In the genomic region with DNA sequence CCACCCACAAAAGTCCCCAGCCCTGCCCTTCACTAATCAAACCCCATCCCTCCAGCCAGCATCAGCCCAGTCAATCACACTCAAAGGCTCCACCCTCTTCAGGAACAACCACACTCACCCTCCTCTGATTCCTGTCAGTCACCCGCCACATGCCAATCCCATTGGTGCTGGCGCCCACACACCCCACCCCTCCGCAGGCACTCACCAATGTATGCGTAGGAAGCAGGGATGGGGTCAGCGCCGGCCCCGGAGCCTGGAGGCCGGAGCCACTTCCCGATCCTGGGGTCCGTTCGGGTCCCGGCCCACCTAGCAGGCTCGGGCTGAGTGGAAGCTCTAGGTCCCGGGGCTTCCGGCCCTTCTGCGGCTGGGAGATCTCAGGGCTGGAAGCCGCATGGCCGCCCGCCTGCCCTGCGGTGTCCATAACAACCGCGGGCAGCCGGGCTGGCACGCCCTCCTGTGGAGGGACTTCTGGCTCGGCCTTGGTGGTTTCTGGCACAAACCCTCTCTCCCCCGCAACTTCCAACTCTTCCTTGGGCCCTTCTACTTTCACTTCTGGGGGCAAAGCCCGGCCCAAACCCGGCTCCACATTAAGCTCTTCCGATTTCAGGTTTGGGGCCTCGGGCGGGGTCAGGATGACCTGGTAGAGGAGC, we compare ENCODE assay signal across 8 cellular contexts. TPM values are rescaled to one million over a fixed set of nuclear protein-coding genes. Genes with fewer than 3 reads are reported as not detected.
DNase-seq lines count a peak whose midpoint lies in the region; ATAC-seq, FAIRE-seq and TF ChIP-seq lines count a peak whose summit lies in the region.

No MANE protein-coding gene starts in this region.

- ATAC-seq in RWPE2 (ENCODE audit: low read depth) (0 out of 3 replicates have a peak, but pooled peaks have one; percentile 29), pancreas (peak in 3 of 4 donors; percentile 32 to 77 (median 66)), gastroesophageal sphincter (no peak)

- no peak for TF ChIP-seq EP300 in gastroesophageal sphincter (IDR thresholded peaks at IDR 0.05)

- peaks cover 18% of the 10 kb centered on the region for H3K36me3 ChIP-seq in RWPE2 (ENCODE audit: low read depth)
- peaks cover 0 to 15% (median 0%) of the 10 kb centered on the region in 3 donors for H3K36me3 ChIP-seq in pancreas
- H3K36me3 ChIP-seq in gastroesophageal sphincter: peaks cover 0 to 75% of the 10 kb centered on the region in 2 donors

- intact Hi-C loops in pancreas (cut with DNase I): no loop called here

- H3K27ac ChIP-seq in RWPE2 (ENCODE audit: poor library complexity, severe bottlenecking) (no peak overlapping the region), pancreas (no peak overlapping the region), gastroesophageal sphincter (no peak overlapping the region)

- FAIRE-seq in GM19239 (lab: Jason Lieb, UNC) (peak; percentile 89), pancreas (lab: Jason Lieb, UNC) (no peak)

- TF ChIP-seq CTCF in RWPE2 (IDR thresholded peaks at IDR 0.05; ENCODE audit: poor library complexity, severe bottlenecking) (no peak), pancreas (IDR thresholded peaks at IDR 0.05) (no peak), gastroesophageal sphincter (IDR thresholded peaks at IDR 0.05) (peak in 1 of 4 experiments; percentile 21)

- H3K9me3 ChIP-seq in RWPE2 (ENCODE audit: severe bottlenecking) (no peaks in the 10 kb centered on the region), pancreas (no peaks in the 10 kb centered on the region), gastroesophageal sphincter (no peaks in the 10 kb centered on the region)

- WGBS in pancreas, 2 donors: 83% methylated on average over 31 of the region's 31 CpGs
- no CpG with 5 or more reads among the region's 31 CpGs for WGBS in gastroesophageal sphincter (ENCODE audit: low coverage in 1 of 2), 2 donors

- H3K27me3 ChIP-seq in RWPE2 (ENCODE audit: insufficient read depth, poor library complexity, severe bottlenecking) (no peaks in the 10 kb centered on the region), pancreas (no peaks in the 10 kb centered on the region), gastroesophageal sphincter (no peaks in the 10 kb centered on the region)

- DNase-seq in GM19239 (ENCODE audit: insufficient read length, low spot score) (peak; percentile 44), RWPE2 (ENCODE audit: low spot score) (no peak), dermis blood vessel endothelial cell (peak; percentile 82), pancreas (no peak), NCI-H345 (lab: John Stamatoyannopoulos, UW) (no peak), DMS 273 (lab: John Stamatoyannopoulos, UW; ENCODE audit: unreplicated experiment) (no peak)
- DNase-seq in effector CD8-positive, alpha-beta T cell (lab: John Stamatoyannopoulos, UW): no peak

- TF ChIP-seq POLR2A in gastroesophageal sphincter (IDR thresholded peaks at IDR 0.05): no peak

- H3K4me3 ChIP-seq in RWPE2 (ENCODE audit: severe bottlenecking) (no peak overlapping the region), pancreas (no peak overlapping the region), gastroesophageal sphincter (peak overlapping the region in 1 of 2 donors; percentile 19)

- no peaks in the 10 kb centered on the region for H3K4me1 ChIP-seq in RWPE2 (ENCODE audit: insufficient read depth, poor library complexity, severe bottlenecking)
- H3K4me1 ChIP-seq in pancreas: no peaks in the 10 kb centered on the region
- no peaks in the 10 kb centered on the region for H3K4me1 ChIP-seq in gastroesophageal sphincter

RNA-seq across cellular contexts. Expression of gene CFP, which starts 7.9 kb away (rescaled TPM):
- 0.19 and 0.85 TPM in 2 replicates for total RNA-seq in dermis blood vessel endothelial cell
- 1 to 10 TPM in 3 of 6 donors, under 1 TPM in 3; 0.31 to 2.3 (median 0.95) TPM for total RNA-seq in pancreas
- polyA plus RNA-seq in pancreas: 1 to 10 TPM; 2.5 to 4.1 TPM
- 10 to 100 TPM in 1 of 4 donors, 1 to 10 TPM in 2, under 1 TPM in 1; 0.78 to 18.4 (median 4.7) TPM for total RNA-seq in gastroesophageal sphincter

RNA-seq across cellular contexts. Expression of gene ELK1, which starts 12.7 kb away (rescaled TPM):
- total RNA-seq in dermis blood vessel endothelial cell (13.4 and 17.6 TPM in 2 replicates), pancreas (10 to 100 TPM in 4 of 6 donors, 1 to 10 TPM in 2; 5.8 to 14.6 (median 10.4) TPM), gastroesophageal sphincter (10 to 100 TPM; 20.0 to 26.8 (median 26.2) TPM)
- 10 to 100 TPM in 1 of 2 donors, 1 to 10 TPM in 1; 7.6 to 10.2 TPM for polyA plus RNA-seq in pancreas

RNA-seq across cellular contexts. Expression of gene SYN1, which starts 18.0 kb away (rescaled TPM):
- 0.05 TPM in 1 of 2 replicates, not detected in the other for total RNA-seq in dermis blood vessel endothelial cell
- 1 to 10 TPM in 3 of 6 donors, under 1 TPM in 3; 0.47 to 2.4 (median 0.89) TPM for total RNA-seq in pancreas
- 10 to 100 TPM in 1 of 2 donors, 1 to 10 TPM in 1; 2.9 to 10.3 TPM for polyA plus RNA-seq in pancreas
- total RNA-seq in gastroesophageal sphincter: under 1 TPM in 2 of 4 donors, not detected in 2; 0.27 TPM

RNA-seq across cellular contexts. Expression of gene UXT, which starts 21.3 kb away (rescaled TPM):
- total RNA-seq in dermis blood vessel endothelial cell: 58.9 and 95.6 TPM in 2 replicates
- total RNA-seq in pancreas: 10 to 100 TPM; 39.1 to 71.0 (median 61.5) TPM
- 100 to 1,000 TPM in 1 of 2 donors, 10 to 100 TPM in 1; 56.4 to 113 TPM for polyA plus RNA-seq in pancreas
- total RNA-seq in gastroesophageal sphincter: 100 to 1,000 TPM in 1 of 4 donors, 10 to 100 TPM in 3; 66.5 to 112 (median 79.1) TPM

RNA-seq across cellular contexts. Expression of gene TIMP1, which starts 55.4 kb away (rescaled TPM):
- total RNA-seq in dermis blood vessel endothelial cell (66.4 and 102 TPM in 2 replicates), pancreas (100 to 1,000 TPM in 2 of 6 donors, 10 to 100 TPM in 4; 11.5 to 292 (median 53.4) TPM), gastroesophageal sphincter (100 to 1,000 TPM in 3 of 4 donors, 10 to 100 TPM in 1; 77.4 to 204 (median 156) TPM)
- polyA plus RNA-seq in pancreas: 100 to 1,000 TPM; 143 to 175 TPM

Comparison
In these comparisons a context has a peak if more than half of its experiments do, and no peak if none do; other contexts are left out.
1. DNase-seq: peak in GM19239 (single experiment) and dermis blood vessel endothelial cell (single experiment); none in RWPE2 (single experiment), pancreas (0 of 6), effector CD8-positive, alpha-beta T cell (single experiment), NCI-H345 (single experiment) and DMS 273 (single experiment).